In the genomic region with DNA sequence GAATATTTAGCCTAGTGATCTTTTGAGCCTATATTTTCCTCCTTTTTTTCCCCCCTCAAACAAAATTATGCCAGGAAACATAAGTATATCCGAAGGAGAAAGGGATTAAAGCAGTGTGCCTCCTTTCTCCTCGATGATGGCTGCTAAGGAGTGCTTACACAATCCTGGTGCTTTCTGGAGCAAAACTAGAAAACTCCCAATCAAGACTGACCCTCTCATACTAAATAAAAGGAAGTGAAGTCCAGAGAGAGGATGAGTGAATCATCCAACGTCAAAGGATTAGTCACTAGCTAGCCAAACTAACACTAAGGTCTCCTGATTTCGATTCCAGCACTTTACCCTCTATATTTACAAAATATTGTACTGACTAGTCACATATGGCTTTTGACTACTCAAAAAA, we compare ENCODE assay signal across 11 cellular contexts.
DNase-seq lines count a peak whose midpoint lies in the region; ATAC-seq and TF ChIP-seq lines count a peak whose summit lies in the region.
"Had no signal": no experiment of that assay in that cellular context is flagged by ENCODE, and none has a peak within 500 bp of the region (broad histone marks: within the 10 kb centered on the region; RNA-seq: fewer than 3 reads in every experiment).

No MANE protein-coding gene starts in this region.

- ATAC-seq in HG03460 (IDR thresholded peaks at IDR 0.05; ENCODE audit: unreplicated experiment) (no peak), HG02798 (IDR thresholded peaks at IDR 0.05; ENCODE audit: poor library complexity, unreplicated experiment) (no peak), HG03039 (IDR thresholded peaks at IDR 0.05; ENCODE audit: unreplicated experiment) (no peak)

- DNase-seq in HS-27A (ENCODE audit: low read depth) (peak; percentile 38), amniotic epithelial cell (ENCODE audit: low read depth) (peak; percentile 90), kidney epithelial cell (ENCODE audit: low read depth) (peak; percentile 89), NCI-H774 (lab: John Stamatoyannopoulos, UW) (no peak)
- DNase-seq: activated naive CD8-positive, alpha-beta T cell treated with anti-CD3 and anti-CD28 coated beads for 36 hours; DND-41; posterior cingulate gyrus had no signal

- H3K4me3 ChIP-seq in kidney epithelial cell (ENCODE audit: low read depth, low read length): no peak overlapping the region

- H3K27ac ChIP-seq in 22Rv1: peak overlapping the region; percentile 97

- no peak for TF ChIP-seq CTCF in 22Rv1 (IDR thresholded peaks at IDR 0.05)
- TF ChIP-seq CTCF in kidney epithelial cell (IDR thresholded peaks at IDR 0.05; ENCODE audit: insufficient read depth, low read length, poor library complexity, severe bottlenecking): no peak

- H3K36me3 ChIP-seq in kidney epithelial cell (ENCODE audit: control insufficient read depth, insufficient read depth, low read length): no peaks in the 10 kb centered on the region

- H3K27me3 ChIP-seq in kidney epithelial cell (ENCODE audit: control insufficient read depth, insufficient read depth, low read length): no peaks in the 10 kb centered on the region
